8 cellular contexts compared by ENCODE assay signal in the genomic region with DNA sequence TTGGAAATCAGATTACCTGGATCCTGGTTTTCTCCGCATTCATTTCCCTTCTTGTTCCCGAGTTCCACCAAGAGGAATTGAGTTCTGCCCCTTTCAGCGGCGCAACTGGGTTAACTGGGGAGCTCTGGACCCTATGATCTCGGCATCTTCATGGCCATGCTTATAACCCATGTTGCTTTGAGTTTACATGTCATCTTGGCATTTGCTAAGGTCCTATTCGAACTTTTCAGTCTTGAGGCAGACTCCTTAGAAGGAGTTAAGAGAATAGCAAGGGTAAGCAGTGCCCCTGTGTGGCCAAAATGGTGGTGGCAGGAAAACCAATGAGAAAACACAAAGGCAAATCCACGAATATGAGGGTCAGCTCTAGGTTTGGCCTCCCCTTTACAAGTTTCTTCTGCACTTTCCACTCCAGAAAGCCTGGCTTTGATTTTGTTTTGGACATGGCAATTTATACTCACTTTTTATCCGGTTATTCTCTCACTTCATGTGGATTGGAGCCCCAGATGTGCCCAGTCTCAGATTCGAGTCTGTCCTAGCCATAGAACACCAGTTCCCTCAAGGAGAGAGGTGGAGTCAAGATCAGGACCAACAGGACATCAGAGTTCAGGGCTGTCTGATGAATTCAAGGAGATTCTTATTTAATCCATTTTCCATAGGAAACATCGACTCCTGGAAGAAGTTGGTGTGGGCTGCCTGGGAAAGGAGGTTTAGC. TPM values are rescaled to one million over a fixed set of nuclear protein-coding genes. Genes with fewer than 3 reads are reported as not detected.
DNase-seq lines count a peak whose midpoint lies in the region; ATAC-seq lines count a peak whose summit lies in the region.

No MANE protein-coding gene starts in this region.

- peak overlapping the region; percentile 20 to 44 for H3K4me3 ChIP-seq in mucosa of rectum (ENCODE audit: low read length in 2 of 2)

- ATAC-seq in HG03135 (IDR thresholded peaks at IDR 0.05; ENCODE audit: unreplicated experiment) (peak; percentile 79), esophagus mucosa (peak; percentile 78)
- peak; percentile 74 for ATAC-seq in stimulated activated naive CD8-positive, alpha-beta T cell treated with anti-CD3 and anti-CD28 coated beads, Interleukin-15, Interleukin-2, amounts not matched to agents 100 U/mL and 50 U/mL, for 24 hours

- H3K4me1 ChIP-seq in mucosa of rectum (ENCODE audit: control insufficient read depth in 2 of 2, insufficient read depth in 2 of 2, low read length in 2 of 2), result peaks cover 0 to 6% of the 10 kb centered on the region in 2 donors

- peaks cover 23 to 25% of the 10 kb centered on the region in 2 donors for H3K27me3 ChIP-seq in mucosa of rectum (ENCODE audit: control insufficient read depth in 2 of 2, insufficient read depth in 2 of 2, low read length in 2 of 2)

- no peaks in the 10 kb centered on the region for H3K36me3 ChIP-seq in mucosa of rectum (ENCODE audit: control insufficient read depth in 2 of 2, insufficient read depth in 2 of 2, low read length in 2 of 2)

- peak; percentile 53 to 80 (median 56) for DNase-seq in NCI-H1417 (lab: John Stamatoyannopoulos, UW)
- no peak for DNase-seq in NCI-H1417 treated with DMSO at 0.1 percent for 48 hours (lab: John Stamatoyannopoulos, UW)
- DNase-seq in NCI-H748 (lab: John Stamatoyannopoulos, UW; ENCODE audit: unreplicated experiment), result peak; percentile 43
- DNase-seq in activated CD8-positive, alpha-beta memory T cell treated with anti-CD3 and anti-CD28 coated beads, Interleukin-2, amount 50 U/mL, for 48 hours, result peak; percentile 64
- DNase-seq in stimulated activated naive CD8-positive, alpha-beta T cell treated with anti-CD3 and anti-CD28 coated beads, Interleukin-15, Interleukin-2, amounts not matched to agents 100 U/mL and 50 U/mL, for 24 hours, result peak; percentile 57

- no peaks in the 10 kb centered on the region for H3K9me3 ChIP-seq in mucosa of rectum (ENCODE audit: control insufficient read depth in 2 of 2, low read length in 2 of 2)

- H3K27ac ChIP-seq in mucosa of rectum (ENCODE audit: low read depth in 2 of 2, low read length in 2 of 2), result no peak overlapping the region

- H3K9ac ChIP-seq in mucosa of rectum (ENCODE audit: low read depth in 1 of 2, low read length in 2 of 2), result peak overlapping the region in 1 of 2 donors; percentile 46

RNA-seq across cellular contexts. Expression of a gene that starts 55.3 kb away (rescaled TPM):
- 23.8 TPM for total RNA-seq in esophagus mucosa
